ENCODE assay signal across 1 cellular context in genomic region chr1:211638246-211638645, GRCh38.
TF ChIP-seq lines count a peak whose summit lies in the region.

No MANE protein-coding gene starts in this region.

TF ChIP-seq in HepG2, 621 proteins besides CTCF, POLR2A, EP300 and RAD21 (continued from another document):
- TF ChIP-seq ZHX2 (IDR thresholded peaks at IDR 0.05; ENCODE audit: low read depth) (no peak), ZHX2 (CRISPR knock-in tag; IDR thresholded peaks at IDR 0.05; ENCODE audit: borderline replicate concordance) (no peak), STAT6 (CRISPR knock-in tag; IDR thresholded peaks at IDR 0.05; ENCODE audit: borderline replicate concordance) (no peak), IKZF5 (CRISPR knock-in tag; IDR thresholded peaks at IDR 0.05) (no peak), ZNF580 (CRISPR knock-in tag; IDR thresholded peaks at IDR 0.05; ENCODE audit: borderline replicate concordance, low read depth) (no peak), DMAP1 (CRISPR knock-in tag; IDR thresholded peaks at IDR 0.05) (no peak), ZNF224 (CRISPR knock-in tag; IDR thresholded peaks at IDR 0.05) (no peak), ZNF142 (CRISPR knock-in tag; IDR thresholded peaks at IDR 0.05) (no peak), NFKBIZ (CRISPR knock-in tag; IDR thresholded peaks at IDR 0.05) (no peak), ZNF660 (CRISPR knock-in tag; IDR thresholded peaks at IDR 0.05; ENCODE audit: borderline replicate concordance, low read depth) (no peak), TCF7 (IDR thresholded peaks at IDR 0.05; ENCODE audit: low read depth) (no peak)
TF ChIP-seq in HepG2: peak in this region for 0.
